Comparison of ENCODE assay signal across 8 cellular contexts in the genomic region with DNA sequence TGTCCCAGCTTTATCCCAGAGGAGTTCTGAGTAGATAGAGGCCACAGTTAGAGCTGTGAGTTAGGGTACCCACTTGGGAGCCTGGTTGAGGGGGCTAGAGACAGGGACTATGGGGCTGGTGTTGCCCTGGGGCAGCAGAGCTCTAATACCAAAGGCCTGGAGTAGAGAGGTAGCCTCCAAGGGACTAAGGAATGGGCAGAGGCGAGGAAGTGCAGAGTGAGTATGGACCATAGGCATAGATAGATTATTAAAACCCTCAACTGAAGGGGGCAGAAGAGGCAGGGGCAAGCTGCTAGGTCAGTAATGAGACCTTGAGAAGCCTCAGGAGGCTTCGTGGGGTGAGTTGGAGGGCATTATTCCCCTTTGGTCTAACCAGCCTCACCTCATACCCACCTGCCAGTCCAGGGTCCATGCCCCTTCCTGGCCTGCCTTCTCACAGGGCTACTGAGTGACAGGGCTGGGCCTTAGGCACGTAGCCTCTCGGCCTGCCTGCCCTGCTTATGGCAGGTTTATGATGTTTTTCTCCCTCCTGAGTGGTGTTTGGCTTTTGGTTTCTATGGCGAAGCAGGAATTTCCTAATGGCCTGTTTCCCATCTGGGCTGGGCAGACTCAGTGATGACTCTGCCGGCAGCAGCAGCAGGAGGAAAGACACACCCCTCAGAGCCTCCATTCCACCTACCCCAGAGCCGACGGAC. TPM values are rescaled to one million over a fixed set of nuclear protein-coding genes. Genes with fewer than 3 reads are reported as not detected.
DNase-seq lines count a peak whose midpoint lies in the region; ATAC-seq and TF ChIP-seq lines count a peak whose summit lies in the region.
"Had no signal": no experiment of that assay in that cellular context is flagged by ENCODE, and none has a peak within 500 bp of the region (broad histone marks: within the 10 kb centered on the region; RNA-seq: fewer than 3 reads in every experiment).

No MANE protein-coding gene starts in this region.

- peak; percentile 96 for DNase-seq in IMR-90
- DNase-seq in chondrocyte (ENCODE audit: low spot score) = no peak
- peak; percentile 52 to 89 for DNase-seq in lower leg skin (ENCODE audit: low spot score in 2 of 2)
- peak in 1 of 2 donors; percentile 57 for DNase-seq in tibial nerve (ENCODE audit: low spot score in 2 of 2)
- DNase-seq in NCI-H510A treated with DMSO at 0.1 percent for 48 hours (lab: John Stamatoyannopoulos, UW) = no peak
- no peak for DNase-seq in activated T-cell treated with anti-CD3 and anti-CD28 coated beads, Interleukin-2, amount 50 U/mL, for 1 hour

- H3K36me3 Mint-ChIP-seq in chondrocyte (ENCODE audit: low read depth) = peaks cover 25% of the 10 kb centered on the region
- H3K36me3 Mint-ChIP-seq: activated naive CD8-positive, alpha-beta T cell had no signal

- TF ChIP-seq POLR2A in IMR-90 (IDR thresholded peaks at IDR 0.05; ENCODE audit: low read depth, low read length) (peak; percentile 76), lower leg skin (IDR thresholded peaks at IDR 0.05) (no peak), tibial nerve (IDR thresholded peaks at IDR 0.05) (peak; percentile 1 to 48)

- peak overlapping the region; percentile 89 for H2AK9ac ChIP-seq in IMR-90 (replicated peaks; ENCODE audit: low read depth, low read length, poor library complexity)

- H3K4me3 Mint-ChIP-seq in chondrocyte (ENCODE audit: unreplicated experiment) = no peak overlapping the region
- H3K4me3 Mint-ChIP-seq: activated naive CD8-positive, alpha-beta T cell had no signal

- H3K27me3 ChIP-seq in IMR-90 (ENCODE audit: control insufficient read depth, insufficient read depth, low read length) (no peaks in the 10 kb centered on the region), tibial nerve (no peaks in the 10 kb centered on the region)

- peak overlapping the region; percentile 61 for H4K91ac ChIP-seq in IMR-90 (ENCODE audit: insufficient read depth, low read depth, low read length)

- ATAC-seq in IMR-90 (ENCODE audit: low read depth) (peak; percentile 77), GM21381 (IDR thresholded peaks at IDR 0.05; ENCODE audit: unreplicated experiment) (no peak)

- TF ChIP-seq EP300 in tibial nerve (IDR thresholded peaks at IDR 0.05) = peak; percentile 51 to 89

- H3K9me3 ChIP-seq in IMR-90 (ENCODE audit: control insufficient read depth, insufficient read depth, low read length) = no peaks in the 10 kb centered on the region
- no peaks in the 10 kb centered on the region for H3K9me3 ChIP-seq in tibial nerve

- H3K9ac ChIP-seq in IMR-90 (ENCODE audit: low read depth, low read length) = no peak overlapping the region

- H3K79me1 ChIP-seq in IMR-90 (ENCODE audit: low read depth in 1 of 2, low read length in 2 of 2) = peaks cover 28 to 94% of the 10 kb centered on the region in 2 experiments

- dilution Hi-C loops in IMR-90 (cut with HindIII; ENCODE audit: low sequenced_read_pairs, unreplicated experiment) = no loop called here

- H2BK120ac ChIP-seq in IMR-90 (ENCODE audit: low read depth, low read length) = peak overlapping the region; percentile 35

- peaks cover 57% of the 10 kb centered on the region for H3K4me1 Mint-ChIP-seq in chondrocyte (ENCODE audit: low read depth)

- peak overlapping the region; percentile 64 for H2AFZ ChIP-seq in IMR-90 (replicated peaks; ENCODE audit: low read length, poor library complexity)

- peak overlapping the region; percentile 38 for H3K18ac ChIP-seq in IMR-90 (ENCODE audit: low read depth, low read length)

- CTCF ChIA-PET in IMR-90 (lab: Yijun Ruan, JAX) = interaction anchor here (3.3 kb wide), 1 partner anchor 28 kb away, joined by 18 read pairs; no protein-coding TSS in a partner anchor

- no peak; the same call in 1 of the 2 replicates for TF ChIP-seq RAD21 in IMR-90 (IDR thresholded peaks at IDR 0.05; ENCODE audit: low read length)

- in situ Hi-C loops in IMR-90 (cut with MboI; ENCODE audit: low sequenced_read_pairs) = no loop called here

- peak overlapping the region; percentile 85 for H2BK5ac ChIP-seq in IMR-90 (ENCODE audit: low read depth, low read length, poor library complexity, severe bottlenecking)

- H3K4ac ChIP-seq in IMR-90 (ENCODE audit: low read depth, low read length) = peak overlapping the region; percentile 78

- H3K36me3 ChIP-seq in IMR-90 (ENCODE audit: control insufficient read depth, insufficient read depth, low read length) = peaks cover 54% of the 10 kb centered on the region
- H3K36me3 ChIP-seq in tibial nerve = peaks cover 0 to 21% (median 0%) of the 10 kb centered on the region in 3 donors

- H4K8ac ChIP-seq in IMR-90 (ENCODE audit: low read depth in 2 of 2, low read length in 2 of 2) = peak overlapping the region; percentile 1 to 37; a peak in 2 of 4 replicates

- H3K27ac ChIP-seq in IMR-90 (ENCODE audit: insufficient read depth, low read length) = peak overlapping the region; percentile 42; the same call in 1 of the 2 replicates
- peak overlapping the region; percentile 85 to 98 (median 92) for H3K27ac ChIP-seq in tibial nerve

- POLR2A ChIA-PET in IMR-90 (lab: Charles Lee; ENCODE audit: unreplicated experiment) = interaction anchor here (0.5 to 1.1 kb wide), 2 partner anchors 20 to 50 kb away, joined by 3 to 10 read pairs; no protein-coding TSS in a partner anchor

- peak overlapping the region; percentile 9; the same call in 1 of the 2 replicates for H3K23ac ChIP-seq in IMR-90 (ENCODE audit: low read depth, low read length)

- BruUV-seq in IMR-90 (replicated peaks; lab: Mats Ljungman, UMichigan) = no TSS peak

- no CpG with 5 or more reads among the region's 8 CpGs for WGBS in IMR-90 (ENCODE audit: extremely low coverage in 2 of 2, insufficient read length in 1 of 2), 2 experiments
- WGBS in lower leg skin, 2 donors = 22 to 33% methylated on average over 8 of the region's 8 CpGs
- 20% methylated on average over 8 of the region's 8 CpGs for WGBS in tibial nerve, 2 donors

- TF ChIP-seq CTCF in IMR-90 (conservative IDR thresholded peaks at IDR 0.05; ENCODE audit: low read depth, low read length) = no peak; the same call in 1 of the 2 replicates
- peak; percentile 53 for TF ChIP-seq CTCF in chondrocyte (IDR thresholded peaks at IDR 0.05)
- no peak for TF ChIP-seq CTCF in lower leg skin (IDR thresholded peaks at IDR 0.05)
- TF ChIP-seq CTCF in tibial nerve (IDR thresholded peaks at IDR 0.05) = peak in 1 of 5 experiments; percentile 13

- H3K4me1 ChIP-seq in IMR-90 (ENCODE audit: control insufficient read depth, insufficient read depth, low read length) (peaks cover 69% of the 10 kb centered on the region), tibial nerve (peaks cover 0 to 99% (median 89%) of the 10 kb centered on the region in 4 donors)

- 0 out of 2 replicates have a peak overlapping the region, but pooled peaks have one; percentile 24 for H2BK20ac ChIP-seq in IMR-90 (ENCODE audit: low read depth, low read length)

- H3K56ac ChIP-seq in IMR-90 (ENCODE audit: extremely low read depth, insufficient read depth, low read length) = no peak overlapping the region; the same call in 1 of the 2 replicates

- peaks cover 23% of the 10 kb centered on the region for H4K20me1 ChIP-seq in IMR-90 (ENCODE audit: insufficient read depth, low read length)

- peak overlapping the region; percentile 17; the same call in 1 of the 2 replicates for H3K4me2 ChIP-seq in IMR-90 (ENCODE audit: low read depth, low read length)

- peak overlapping the region; percentile 26; the same call in 1 of the 2 replicates for H4K5ac ChIP-seq in IMR-90 (ENCODE audit: low read depth, low read length)

- peak overlapping the region; percentile 92 for H2AK5ac ChIP-seq in IMR-90 (ENCODE audit: low read depth, low read length)

- peak overlapping the region; percentile 16; the same call in 2 of the 3 replicates for H2BK15ac ChIP-seq in IMR-90 (ENCODE audit: low read depth, low read length)

- H3K27me3 Mint-ChIP-seq in chondrocyte (ENCODE audit: low read depth) = no peaks in the 10 kb centered on the region
- H3K27me3 Mint-ChIP-seq: activated naive CD8-positive, alpha-beta T cell had no signal

- peak overlapping the region; percentile 10 for H3K14ac ChIP-seq in IMR-90 (replicated peaks; ENCODE audit: low read depth, low read length)

- no peaks in the 10 kb centered on the region for H3K9me3 Mint-ChIP-seq in chondrocyte (ENCODE audit: low read depth)

- H3K4me3 ChIP-seq in IMR-90 (ENCODE audit: insufficient read depth, low read depth, low read length) (no peak overlapping the region), lower leg skin (ENCODE audit: low read depth, poor library complexity, severe bottlenecking) (no peak overlapping the region), tibial nerve (no peak overlapping the region)

- intact Hi-C loops in IMR-90 (cut with micrococcal nuclease) = no loop called here
- intact Hi-C loops in lower leg skin (cut with DNase I; ENCODE audit: low total_unique reads) = no loop called here

- H3K9me1 ChIP-seq in IMR-90 (ENCODE audit: insufficient read depth, low read length) = peaks cover 88% of the 10 kb centered on the region

- H3K27ac Mint-ChIP-seq in chondrocyte (ENCODE audit: unreplicated experiment) = peak overlapping the region; percentile 95
- H3K27ac Mint-ChIP-seq: activated naive CD8-positive, alpha-beta T cell had no signal

TF ChIP-seq in IMR-90, 13 proteins besides CTCF, POLR2A, EP300 and RAD21 (continues in another document):
- TF ChIP-seq NFE2L2 (IDR thresholded peaks at IDR 0.05; ENCODE audit: low read depth, low read length) = no peak
- 0 out of 2 replicates have a peak, but pooled peaks have one; percentile 14 for TF ChIP-seq BHLHE40 (IDR thresholded peaks at IDR 0.05; ENCODE audit: low read depth, low read length)

RNA-seq across cellular contexts. Expression of a gene that starts 8.0 kb away (rescaled TPM):
- 61.1 and 97.5 TPM in 2 replicates for total RNA-seq in IMR-90 (2012; rRNA removed)
- polyA plus RNA-seq in IMR-90 (2012; rRNA removed) = 214 and 225 TPM in 2 replicates
- 62.0 and 132 TPM in 2 replicates for polyA plus RNA-seq in IMR-90 (2012; cell fraction: cytosol; rRNA removed)
- 199 and 416 TPM in 2 replicates for polyA plus RNA-seq in IMR-90 (2012; cell fraction: nucleus; rRNA removed; ENCODE audit: low replicate concordance)
- 55.1 to 97.8 TPM (median 59.2 TPM) in 3 replicates for total RNA-seq in chondrocyte
- 100 to 1,000 TPM in 1 of 4 donors, 10 to 100 TPM in 3; 52.5 to 191 (median 85.9) TPM for total RNA-seq in lower leg skin
- 10 to 100 TPM; 32.4 to 90.9 (median 50.8) TPM for total RNA-seq in tibial nerve

RNA-seq across cellular contexts. Expression of a gene that starts 28.7 kb away (rescaled TPM):
- total RNA-seq in IMR-90 (2012; rRNA removed) (2.8 and 3.2 TPM in 2 replicates), chondrocyte (4.2 to 5.4 TPM (median 4.8 TPM) in 3 replicates), lower leg skin (1 to 10 TPM in 3 of 4 donors, under 1 TPM in 1; 0.27 to 1.8 (median 1.8) TPM), tibial nerve (1 to 10 TPM; 1.9 to 4.2 (median 2.5) TPM)
- polyA plus RNA-seq in IMR-90 (2012; rRNA removed) = 2.5 and 2.6 TPM in 2 replicates
- 1.2 and 2.1 TPM in 2 replicates for polyA plus RNA-seq in IMR-90 (2012; cell fraction: cytosol; rRNA removed)
- polyA plus RNA-seq in IMR-90 (2012; cell fraction: nucleus; rRNA removed; ENCODE audit: low replicate concordance) = 7.0 and 12.7 TPM in 2 replicates

RNA-seq across cellular contexts. Expression of a gene that starts 37.8 kb away (rescaled TPM):
- total RNA-seq in IMR-90 (2012; rRNA removed) = 190 and 225 TPM in 2 replicates
- 184 and 186 TPM in 2 replicates for polyA plus RNA-seq in IMR-90 (2012; rRNA removed)
- 144 and 191 TPM in 2 replicates for polyA plus RNA-seq in IMR-90 (2012; cell fraction: cytosol; rRNA removed)
- 99.1 and 183 TPM in 2 replicates for polyA plus RNA-seq in IMR-90 (2012; cell fraction: nucleus; rRNA removed; ENCODE audit: low replicate concordance)
- total RNA-seq in chondrocyte = 261 to 304 TPM (median 302 TPM) in 3 replicates
- total RNA-seq in lower leg skin = 10 to 100 TPM; 18.0 to 40.5 (median 26.7) TPM
- 10 to 100 TPM; 15.9 to 26.9 (median 22.8) TPM for total RNA-seq in tibial nerve

Comparison
In these comparisons a context has a peak if more than half of its experiments do, and no peak if none do; other contexts are left out.
1. DNase-seq: peak in IMR-90 (single experiment) and lower leg skin (2 of 2); none in chondrocyte (single experiment), NCI-H510A treated with DMSO at 0.1 percent for 48 hours (single experiment) and activated T-cell treated with anti-CD3 and anti-CD28 coated beads, Interleukin-2, amount 50 U/mL, for 1 hour (single experiment).
2. POLR2A ChIP-seq: peak in IMR-90 (single experiment) and tibial nerve (2 of 2); none in lower leg skin (0 of 2).